2 cellular contexts compared by ENCODE assay signal in genomic region chr1:16776835-16777234, GRCh38. TPM values are rescaled to one million over a fixed set of nuclear protein-coding genes. Genes with fewer than 3 reads are reported as not detected.
"Had no signal": no experiment of that assay in that cellular context is flagged by ENCODE, and none has a peak within 500 bp of the region (broad histone marks: within the 10 kb centered on the region; RNA-seq: fewer than 3 reads in every experiment).

No MANE protein-coding gene starts in this region.

RNA-seq across cellular contexts. Expression of gene RNU1-4, which starts 36.5 kb away (rescaled TPM):
- total RNA-seq: LHCN-M2 had no signal
- polyA plus RNA-seq: SK-N-SH had no signal
